ENCODE assay signal across 8 cellular contexts in the genomic region with DNA sequence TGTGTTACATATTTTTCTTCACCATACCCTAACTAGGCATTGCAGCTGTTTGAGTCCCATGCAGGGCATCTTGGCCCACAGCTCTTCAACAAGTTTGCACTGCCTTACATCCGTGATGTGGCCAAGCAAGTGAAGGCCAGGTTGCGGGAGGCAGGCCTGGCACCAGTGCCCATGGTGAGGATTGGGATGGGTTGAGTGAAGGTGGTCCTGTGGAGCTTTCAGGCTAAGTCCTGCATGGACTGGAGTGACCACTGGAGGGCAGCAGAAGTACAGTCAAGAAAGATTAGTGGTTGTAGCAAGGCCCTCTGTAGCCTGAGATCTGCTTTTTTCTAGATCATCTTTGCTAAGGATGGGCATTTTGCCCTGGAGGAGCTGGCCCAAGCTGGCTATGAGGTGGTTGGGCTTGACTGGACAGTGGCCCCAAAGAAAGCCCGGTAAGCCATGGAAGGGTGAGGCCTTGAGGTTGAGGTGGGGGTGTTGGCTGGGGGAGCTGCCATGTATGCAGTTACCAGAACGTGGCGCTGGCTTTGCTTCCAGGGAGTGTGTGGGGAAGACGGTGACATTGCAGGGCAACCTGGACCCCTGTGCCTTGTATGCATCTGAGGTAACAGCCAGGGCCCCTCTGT. TPM values are rescaled to one million over a fixed set of nuclear protein-coding genes. Genes with fewer than 3 reads are reported as not detected.
DNase-seq lines count a peak whose midpoint lies in the region; ATAC-seq lines count a peak whose summit lies in the region.

No MANE protein-coding gene starts in this region.

- DNase-seq in GM03348 (ENCODE audit: low spot score) = peak; percentile 87
- peak; percentile 74 for DNase-seq in NCI-H1436 (lab: John Stamatoyannopoulos, UW)
- peak; percentile 75 for DNase-seq in SW480 (ENCODE audit: low spot score)
- DNase-seq in activated naive CD8-positive, alpha-beta T cell treated with anti-CD3 and anti-CD28 coated beads, Interleukin-2, amount 50 U/mL, for 16 hours (ENCODE audit: low read depth, low spot score) = peak; percentile 58
- peak; percentile 82 for DNase-seq in left cardiac atrium
- DNase-seq in renal cortical epithelial cell (ENCODE audit: low read depth) = peak; percentile 79

- ATAC-seq in left cardiac atrium (peak; percentile 16), GM21526 (IDR thresholded peaks at IDR 0.05; ENCODE audit: low FRiP score, unreplicated experiment) (no peak), HG02840 (IDR thresholded peaks at IDR 0.05; ENCODE audit: low FRiP score, unreplicated experiment) (no peak)

- intact Hi-C loops in left cardiac atrium (cut with DNase I) = loop anchor here (5.0 to 10.0 kb wide), 5 partner anchors 180 to 560 kb away; a partner anchor contains a TSS

RNA-seq across cellular contexts. Expression of a gene that starts 2.5 kb away (rescaled TPM):
- total RNA-seq in left cardiac atrium (10 to 100 TPM; 63.4 to 65.1 TPM), renal cortical epithelial cell (81.5 and 156 TPM in 2 replicates)

RNA-seq across cellular contexts. Expression of a gene that starts 3.4 kb away (rescaled TPM):
- 10 to 100 TPM; 18.9 to 24.2 TPM for total RNA-seq in left cardiac atrium
- 23.1 and 53.7 TPM in 2 replicates for total RNA-seq in renal cortical epithelial cell

RNA-seq across cellular contexts. Expression of a gene that starts 28.1 kb away (rescaled TPM):
- 10 to 100 TPM; 26.2 to 34.0 TPM for total RNA-seq in left cardiac atrium
- total RNA-seq in renal cortical epithelial cell = 29.0 and 30.2 TPM in 2 replicates

Comparison
In these comparisons a context has a peak if more than half of its experiments do, and no peak if none do; other contexts are left out.
1. ATAC-seq: peak in left cardiac atrium (2 of 2); none in GM21526 (single experiment) and HG02840 (single experiment).
2. Peak in every context shown above with its lines, with median percentiles within 50 percentile points of each other: DNase-seq.